ENCODE assay signal across 1 cellular context in genomic region chr12:109829667-109830066, GRCh38.
TF ChIP-seq lines count a peak whose summit lies in the region.

No MANE protein-coding gene starts in this region.

TF ChIP-seq in K562, 482 proteins besides CTCF, POLR2A, EP300 and RAD21:
- TF ChIP-seq SOX6 (IDR thresholded peaks at IDR 0.05) (no peak), FOXA3 (CRISPR knock-in tag; conservative IDR thresholded peaks at IDR 0.05 in 1 of 2, IDR thresholded peaks at IDR 0.05 in 1 of 2) (no peak), SMAD1 (IDR thresholded peaks at IDR 0.05; ENCODE audit: low read depth, low read length, partially characterized antibody) (no peak), SLC30A9 (CRISPR knock-in tag; IDR thresholded peaks at IDR 0.05) (no peak), ZFX (CRISPR knock-in tag; IDR thresholded peaks at IDR 0.05) (no peak), NCOA4 (IDR thresholded peaks at IDR 0.05; ENCODE audit: partially characterized antibody) (no peak), TOE1 (IDR thresholded peaks at IDR 0.05; ENCODE audit: borderline replicate concordance) (no peak), TOE1 (CRISPR knock-in tag; IDR thresholded peaks at IDR 0.05; ENCODE audit: borderline replicate concordance, low read depth) (no peak), MTA1 (IDR thresholded peaks at IDR 0.05; ENCODE audit: borderline replicate concordance) (no peak), BACH1 (tag; IDR thresholded peaks at IDR 0.05) (no peak), MCM7 (IDR thresholded peaks at IDR 0.05) (no peak), GABPB1 (CRISPR knock-in tag; IDR thresholded peaks at IDR 0.05) (no peak), HIVEP1 (CRISPR knock-in tag; IDR thresholded peaks at IDR 0.05) (no peak), ZNF12 (CRISPR knock-in tag; IDR thresholded peaks at IDR 0.05) (no peak), ZBTB49 (CRISPR knock-in tag; IDR thresholded peaks at IDR 0.05; ENCODE audit: borderline replicate concordance) (no peak)
